In genomic region chr1:8876099-8876496, GRCh38 we compare ENCODE assay signal across 9 cellular contexts. TPM values are rescaled to one million over a fixed set of nuclear protein-coding genes. Genes with fewer than 3 reads are reported as not detected.
DNase-seq lines count a peak whose midpoint lies in the region; TF ChIP-seq lines count a peak whose summit lies in the region.
"Had no signal": no experiment of that assay in that cellular context is flagged by ENCODE, and none has a peak within 500 bp of the region (broad histone marks: within the 10 kb centered on the region; RNA-seq: fewer than 3 reads in every experiment).

No MANE protein-coding gene starts in this region.

- H3K9ac ChIP-seq in ES-I3 (ENCODE audit: low read depth, low read length) (peak overlapping the region; percentile 98; the same call in 1 of the 2 replicates), parathyroid adenoma (no peak overlapping the region)

- H3K36me3 ChIP-seq in ES-I3 (ENCODE audit: insufficient read depth, low read length) (peaks cover 46% of the 10 kb centered on the region), OCI-LY7 (ENCODE audit: insufficient read depth, low read length) (peaks cover 73% of the 10 kb centered on the region), ectodermal cell (ENCODE audit: control insufficient read depth, insufficient read depth, low read length) (peaks cover 44% of the 10 kb centered on the region), parathyroid adenoma (ENCODE audit: control insufficient read depth, insufficient read depth, low read length) (no peaks in the 10 kb centered on the region)

- 73 to 82% methylated on average over 3 of the region's 3 CpGs for WGBS in ectodermal cell, 2 experiments

- peaks cover 55% of the 10 kb centered on the region for H4K20me1 ChIP-seq in OCI-LY7 (ENCODE audit: insufficient read depth, low read length)

- peaks cover 53% of the 10 kb centered on the region for H3K4me1 ChIP-seq in ES-I3 (ENCODE audit: insufficient read depth, low read length)
- peaks cover 45% of the 10 kb centered on the region for H3K4me1 ChIP-seq in OCI-LY7 (ENCODE audit: insufficient read depth, low read length, poor library complexity, severe bottlenecking)
- H3K4me1 ChIP-seq in ectodermal cell (ENCODE audit: control insufficient read depth, insufficient read depth, low read length): peaks cover 56% of the 10 kb centered on the region
- H3K4me1 ChIP-seq in parathyroid adenoma: peaks cover 16% of the 10 kb centered on the region

- POLR2A ChIA-PET in OCI-LY7 (lab: Charles Lee): no interaction called here

- H3K4me2 ChIP-seq in OCI-LY7 (ENCODE audit: low read length) (peak overlapping the region; percentile 87), parathyroid adenoma (ENCODE audit: low read length) (peak overlapping the region; percentile 16)

- TF ChIP-seq CTCF in OCI-LY7 (conservative IDR thresholded peaks at IDR 0.05; ENCODE audit: low read length) (no peak), parathyroid adenoma (IDR thresholded peaks at IDR 0.05) (no peak)

- H3K27ac ChIP-seq in OCI-LY7 (ENCODE audit: low read depth, low read length, poor library complexity, severe bottlenecking) (no peak overlapping the region), ectodermal cell (ENCODE audit: insufficient read depth, low read depth, low read length, poor library complexity, severe bottlenecking) (no peak overlapping the region), parathyroid adenoma (no peak overlapping the region)

- no peak overlapping the region for H2AFZ ChIP-seq in OCI-LY7 (ENCODE audit: low read length)
- no peak overlapping the region for H2AFZ ChIP-seq in parathyroid adenoma

- DNase-seq in OCI-LY7 (ENCODE audit: low spot score): no peak
- no peak for DNase-seq in NCI-H2081 (lab: John Stamatoyannopoulos, UW)
- no peak for DNase-seq in NAMALWA (ENCODE audit: low spot score)
- DNase-seq in inferior parietal cortex (ENCODE audit: extremely low spot score): no peak
- no peak for DNase-seq in stimulated activated CD4-positive, alpha-beta T cell treated with anti-CD3 and anti-CD28 coated beads, Interleukin-2, amount 100 ng/mL, for 24 hours
- DNase-seq: kidney had no signal

- H3K27me3 ChIP-seq in ectodermal cell (ENCODE audit: control insufficient read depth, insufficient read depth, low read length, poor library complexity, severe bottlenecking) (no peaks in the 10 kb centered on the region), parathyroid adenoma (ENCODE audit: control insufficient read depth, insufficient read depth, low read length) (no peaks in the 10 kb centered on the region)

- TSS peak; percentile 63 for BruUV-seq in OCI-LY7 (replicated peaks; lab: Mats Ljungman, UMichigan)

- intact Hi-C loops in OCI-LY7 (cut with micrococcal nuclease; ENCODE audit: unreplicated experiment): loop anchor here (5.0 kb wide), 2 partner anchors 191 to 454 kb away; partner anchors contain the start of gene SLC2A5

- no peaks in the 10 kb centered on the region for H3K9me2 ChIP-seq in OCI-LY7 (ENCODE audit: insufficient read depth, low read length)

- CTCF ChIA-PET in OCI-LY7 (lab: Charles Lee; ENCODE audit: unreplicated experiment): no interaction called here

- no peaks in the 10 kb centered on the region for H3K9me3 ChIP-seq in ES-I3 (ENCODE audit: control insufficient read depth, insufficient read depth, low read length)
- no peaks in the 10 kb centered on the region for H3K9me3 ChIP-seq in OCI-LY7 (ENCODE audit: low read length)
- no peaks in the 10 kb centered on the region for H3K9me3 ChIP-seq in ectodermal cell (ENCODE audit: control insufficient read depth, low read length)
- no peaks in the 10 kb centered on the region for H3K9me3 ChIP-seq in parathyroid adenoma (ENCODE audit: control insufficient read depth, low read length)

- H3K79me2 ChIP-seq in OCI-LY7 (ENCODE audit: insufficient read depth, low read depth, low read length) (peaks cover 83% of the 10 kb centered on the region), parathyroid adenoma (peaks cover 8% of the 10 kb centered on the region)

- H3K4me3 ChIP-seq in OCI-LY7 (ENCODE audit: low read depth, low read length, poor library complexity, severe bottlenecking) (peak overlapping the region; percentile 99), ectodermal cell (ENCODE audit: insufficient read depth, low read depth, low read length) (peak overlapping the region; percentile 98), parathyroid adenoma (ENCODE audit: low read depth, low read length) (peak overlapping the region; percentile 18)

RNA-seq across cellular contexts. Expression of gene ENO1, which starts 2.4 kb away (rescaled TPM):
- total RNA-seq in OCI-LY7 (2014; rRNA removed; shearing (Covaris generic)): 1,017 and 1,033 TPM in 2 replicates
- 884 and 1,337 TPM in 2 replicates for total RNA-seq in OCI-LY7 (2022)
- 1,944 TPM for polyA plus RNA-seq in ectodermal cell (2013, experiment 1 of 4)
- polyA plus RNA-seq in ectodermal cell (2013, experiment 2 of 4): 1,655 TPM
- 1,164 TPM for polyA plus RNA-seq in ectodermal cell (2013, experiment 3 of 4)
- 1,145 TPM for polyA plus RNA-seq in ectodermal cell (2013, experiment 4 of 4)

RNA-seq across cellular contexts. Expression of gene RERE, which starts 58.7 kb away (rescaled TPM):
- total RNA-seq in OCI-LY7 (2014; rRNA removed; shearing (Covaris generic)): 73.1 and 81.5 TPM in 2 replicates
- total RNA-seq in OCI-LY7 (2022): 183 and 211 TPM in 2 replicates
- 107 TPM for polyA plus RNA-seq in ectodermal cell (2013, experiment 1 of 4)
- 97.5 TPM for polyA plus RNA-seq in ectodermal cell (2013, experiment 2 of 4)
- 72.7 TPM for polyA plus RNA-seq in ectodermal cell (2013, experiment 3 of 4)
- 84.5 TPM for polyA plus RNA-seq in ectodermal cell (2013, experiment 4 of 4)

Comparison
In these comparisons a context has a peak if more than half of its experiments do, and no peak if none do; other contexts are left out.
1. H3K4me3 ChIP-seq: peak in every context shown above with its lines; median percentile 99 in OCI-LY7; 98 in ectodermal cell; 18 in parathyroid adenoma.